In the genomic region with DNA sequence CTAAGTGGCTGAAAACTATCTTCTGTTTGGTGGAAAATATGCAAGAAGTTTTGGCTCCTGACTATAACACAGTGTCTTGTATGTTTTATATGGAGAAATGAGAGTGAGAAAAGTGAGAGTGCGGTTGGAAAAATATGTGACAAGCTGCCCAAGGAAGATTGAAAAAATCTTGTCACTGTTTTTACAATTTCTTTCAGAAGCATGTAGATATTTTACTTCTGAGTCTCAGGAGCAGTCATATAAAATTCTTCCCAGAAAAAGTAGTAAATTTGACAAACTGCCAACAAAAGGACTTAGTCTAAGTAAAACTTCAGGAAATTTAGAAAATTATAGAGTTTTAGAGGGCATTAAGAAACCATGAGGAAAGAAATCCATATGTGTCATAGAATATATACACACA, we compare ENCODE assay signal across 1 cellular context.
TF ChIP-seq lines count a peak whose summit lies in the region.

No MANE protein-coding gene starts in this region.

TF ChIP-seq in GM23338, 12 proteins besides CTCF, POLR2A, EP300 and RAD21:
- TF ChIP-seq, protein P1, sequence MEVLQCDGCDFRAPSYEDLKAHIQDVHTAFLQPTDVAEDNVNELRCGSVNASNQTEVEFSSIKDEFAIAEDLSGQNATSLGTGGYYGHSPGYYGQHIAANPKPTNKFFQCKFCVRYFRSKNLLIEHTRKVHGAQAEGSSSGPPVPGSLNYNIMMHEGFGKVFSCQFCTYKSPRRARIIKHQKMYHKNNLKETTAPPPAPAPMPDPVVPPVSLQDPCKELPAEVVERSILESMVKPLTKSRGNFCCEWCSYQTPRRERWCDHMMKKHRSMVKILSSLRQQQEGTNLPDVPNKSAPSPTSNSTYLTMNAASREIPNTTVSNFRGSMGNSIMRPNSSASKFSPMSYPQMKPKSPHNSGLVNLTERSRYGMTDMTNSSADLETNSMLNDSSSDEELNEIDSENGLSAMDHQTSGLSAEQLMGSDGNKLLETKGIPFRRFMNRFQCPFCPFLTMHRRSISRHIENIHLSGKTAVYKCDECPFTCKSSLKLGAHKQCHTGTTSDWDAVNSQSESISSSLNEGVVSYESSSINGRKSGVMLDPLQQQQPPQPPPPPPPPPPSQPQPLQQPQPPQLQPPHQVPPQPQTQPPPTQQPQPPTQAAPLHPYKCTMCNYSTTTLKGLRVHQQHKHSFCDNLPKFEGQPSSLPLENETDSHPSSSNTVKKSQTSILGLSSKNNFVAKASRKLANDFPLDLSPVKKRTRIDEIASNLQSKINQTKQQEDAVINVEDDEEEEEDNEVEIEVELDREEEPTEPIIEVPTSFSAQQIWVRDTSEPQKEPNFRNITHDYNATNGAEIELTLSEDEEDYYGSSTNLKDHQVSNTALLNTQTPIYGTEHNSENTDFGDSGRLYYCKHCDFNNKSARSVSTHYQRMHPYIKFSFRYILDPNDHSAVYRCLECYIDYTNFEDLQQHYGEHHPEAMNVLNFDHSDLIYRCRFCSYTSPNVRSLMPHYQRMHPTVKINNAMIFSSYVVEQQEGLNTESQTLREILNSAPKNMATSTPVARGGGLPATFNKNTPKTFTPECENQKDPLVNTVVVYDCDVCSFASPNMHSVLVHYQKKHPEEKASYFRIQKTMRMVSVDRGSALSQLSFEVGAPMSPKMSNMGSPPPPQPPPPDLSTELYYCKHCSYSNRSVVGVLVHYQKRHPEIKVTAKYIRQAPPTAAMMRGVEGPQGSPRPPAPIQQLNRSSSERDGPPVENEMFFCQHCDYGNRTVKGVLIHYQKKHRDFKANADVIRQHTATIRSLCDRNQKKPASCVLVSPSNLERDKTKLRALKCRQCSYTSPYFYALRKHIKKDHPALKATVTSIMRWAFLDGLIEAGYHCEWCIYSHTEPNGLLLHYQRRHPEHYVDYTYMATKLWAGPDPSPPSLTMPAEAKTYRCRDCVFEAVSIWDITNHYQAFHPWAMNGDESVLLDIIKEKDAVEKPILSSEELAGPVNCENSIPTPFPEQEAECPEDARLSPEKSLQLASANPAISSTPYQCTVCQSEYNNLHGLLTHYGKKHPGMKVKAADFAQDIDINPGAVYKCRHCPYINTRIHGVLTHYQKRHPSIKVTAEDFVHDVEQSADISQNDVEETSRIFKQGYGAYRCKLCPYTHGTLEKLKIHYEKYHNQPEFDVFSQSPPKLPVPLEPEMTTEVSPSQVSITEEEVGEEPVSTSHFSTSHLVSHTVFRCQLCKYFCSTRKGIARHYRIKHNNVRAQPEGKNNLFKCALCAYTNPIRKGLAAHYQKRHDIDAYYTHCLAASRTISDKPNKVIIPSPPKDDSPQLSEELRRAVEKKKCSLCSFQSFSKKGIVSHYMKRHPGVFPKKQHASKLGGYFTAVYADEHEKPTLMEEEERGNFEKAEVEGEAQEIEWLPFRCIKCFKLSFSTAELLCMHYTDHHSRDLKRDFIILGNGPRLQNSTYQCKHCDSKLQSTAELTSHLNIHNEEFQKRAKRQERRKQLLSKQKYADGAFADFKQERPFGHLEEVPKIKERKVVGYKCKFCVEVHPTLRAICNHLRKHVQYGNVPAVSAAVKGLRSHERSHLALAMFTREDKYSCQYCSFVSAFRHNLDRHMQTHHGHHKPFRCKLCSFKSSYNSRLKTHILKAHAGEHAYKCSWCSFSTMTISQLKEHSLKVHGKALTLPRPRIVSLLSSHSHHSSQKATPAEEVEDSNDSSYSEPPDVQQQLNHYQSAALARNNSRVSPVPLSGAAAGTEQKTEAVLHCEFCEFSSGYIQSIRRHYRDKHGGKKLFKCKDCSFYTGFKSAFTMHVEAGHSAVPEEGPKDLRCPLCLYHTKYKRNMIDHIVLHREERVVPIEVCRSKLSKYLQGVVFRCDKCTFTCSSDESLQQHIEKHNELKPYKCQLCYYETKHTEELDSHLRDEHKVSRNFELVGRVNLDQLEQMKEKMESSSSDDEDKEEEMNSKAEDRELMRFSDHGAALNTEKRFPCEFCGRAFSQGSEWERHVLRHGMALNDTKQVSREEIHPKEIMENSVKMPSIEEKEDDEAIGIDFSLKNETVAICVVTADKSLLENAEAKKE (CRISPR knock-in tag; IDR thresholded peaks at IDR 0.05), result no peak
- TF ChIP-seq NANOG (IDR thresholded peaks at IDR 0.05; ENCODE audit: borderline replicate concordance) (no peak), ZNF331 (CRISPR knock-in tag; IDR thresholded peaks at IDR 0.05; ENCODE audit: low read depth) (no peak), CREB1 (CRISPR knock-in tag; IDR thresholded peaks at IDR 0.05; ENCODE audit: low read depth) (no peak)
- TF ChIP-seq, protein P2, sequence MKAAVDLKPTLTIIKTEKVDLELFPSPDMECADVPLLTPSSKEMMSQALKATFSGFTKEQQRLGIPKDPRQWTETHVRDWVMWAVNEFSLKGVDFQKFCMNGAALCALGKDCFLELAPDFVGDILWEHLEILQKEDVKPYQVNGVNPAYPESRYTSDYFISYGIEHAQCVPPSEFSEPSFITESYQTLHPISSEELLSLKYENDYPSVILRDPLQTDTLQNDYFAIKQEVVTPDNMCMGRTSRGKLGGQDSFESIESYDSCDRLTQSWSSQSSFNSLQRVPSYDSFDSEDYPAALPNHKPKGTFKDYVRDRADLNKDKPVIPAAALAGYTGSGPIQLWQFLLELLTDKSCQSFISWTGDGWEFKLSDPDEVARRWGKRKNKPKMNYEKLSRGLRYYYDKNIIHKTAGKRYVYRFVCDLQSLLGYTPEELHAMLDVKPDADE (IDR thresholded peaks at IDR 0.05), result no peak
TF ChIP-seq in GM23338: peak in this region for 0.
